In genomic region chr17:39450847-39451581, GRCh38 we compare ENCODE assay signal across 8 cellular contexts. TPM values are rescaled to one million over a fixed set of nuclear protein-coding genes. Genes with fewer than 3 reads are reported as not detected.
A peak's percentile ranks its signal among the peaks of the same experiment; 100 is the strongest.
DNase-seq lines count a peak whose midpoint lies in the region; ATAC-seq and TF ChIP-seq lines count a peak whose summit lies in the region.

Gene MED1 (minus strand): TSS chr17:39451263. CDS start chr17:39451062, 201 bp downstream.

- no peaks in the 10 kb centered on the region for H3K9me3 Mint-ChIP-seq in activated naive CD4-positive, alpha-beta T cell treated with anti-CD3 and anti-CD28 coated beads, Interleukin-2, amount 50 U/mL, for 72 hours

- TF ChIP-seq POLR2A in testis (IDR thresholded peaks at IDR 0.05): no peak

- no peaks in the 10 kb centered on the region for H3K4me1 ChIP-seq in testis

- TF ChIP-seq CTCF in GM06990 (IDR thresholded peaks at IDR 0.05; ENCODE audit: insufficient read depth, low read length, poor library complexity, severe bottlenecking) (no peak), omental fat pad (IDR thresholded peaks at IDR 0.05) (no peak), testis (IDR thresholded peaks at IDR 0.05) (no peak)

- WGBS in testis, 2 donors: 0% methylated on average over 37 of the region's 37 CpGs

- H3K4me3 ChIP-seq in GM06990 (replicated peaks; ENCODE audit: low read depth, low read length) (peak within 1 kb of the TSS; percentile 81), testis (peak within 1 kb of the TSS; percentile 74 to 95)

- intact Hi-C loops in testis (cut with DNase I; ENCODE audit: low total_unique reads): no loop called here

- DNase-seq in GM06990 (ENCODE audit: extremely low read depth, insufficient read length): peak; percentile 90
- DNase-seq in NCI-H1092 treated with DMSO at 0.1 percent for 48 hours (lab: John Stamatoyannopoulos, UW): peak; percentile 99
- DNase-seq in SKM-1 (lab: John Stamatoyannopoulos, UW; ENCODE audit: unreplicated experiment): peak; percentile 98
- peak; percentile 90 to 97 for DNase-seq in activated naive CD4-positive, alpha-beta T cell treated with anti-CD3 and anti-CD28 coated beads, Interleukin-2, amount 50 U/mL, for 72 hours (ENCODE audit: low spot score in 2 of 2)
- peak; percentile 96 for DNase-seq in glomerular endothelial cell (ENCODE audit: extremely low read depth, low read depth, low spot score)
- peak; percentile 81 for DNase-seq in omental fat pad (ENCODE audit: low spot score)
- peak; percentile 98 for DNase-seq in testis

- ATAC-seq in HG02610 (IDR thresholded peaks at IDR 0.05; ENCODE audit: unreplicated experiment): peak; percentile 87
- peak; percentile 100 for ATAC-seq in activated naive CD4-positive, alpha-beta T cell treated with anti-CD3 and anti-CD28 coated beads, Interleukin-2, amount 50 U/mL, for 72 hours
- peak; percentile 95 for ATAC-seq in omental fat pad (ENCODE audit: low FRiP score)

- peak within 1 kb of the TSS; percentile 96 to 99 for H3K27ac Mint-ChIP-seq in activated naive CD4-positive, alpha-beta T cell treated with anti-CD3 and anti-CD28 coated beads, Interleukin-2, amount 50 U/mL, for 72 hours

- no peaks in the 10 kb centered on the region for H3K27me3 ChIP-seq in GM06990 (replicated peaks; ENCODE audit: control insufficient read depth, insufficient read depth, low read length)
- H3K27me3 ChIP-seq in testis: no peaks in the 10 kb centered on the region

- H3K27ac ChIP-seq in testis: peak within 1 kb of the TSS; percentile 78 to 85

- H3K36me3 ChIP-seq in GM06990 (ENCODE audit: control insufficient read depth, insufficient read depth, low read length) (peaks cover 2% of the 10 kb centered on the region; the same call in 1 of the 2 replicates), testis (ENCODE audit: low read depth, missing control alignments) (no peaks in the 10 kb centered on the region)

- no peaks in the 10 kb centered on the region for H3K9me3 ChIP-seq in testis

- peaks cover 10 to 17% of the 10 kb centered on the region in 2 donors for H3K36me3 Mint-ChIP-seq in activated naive CD4-positive, alpha-beta T cell treated with anti-CD3 and anti-CD28 coated beads, Interleukin-2, amount 50 U/mL, for 72 hours

RNA-seq across cellular contexts. Expression of gene MED1, which starts in this region (rescaled TPM):
- total RNA-seq in activated naive CD4-positive, alpha-beta T cell treated with anti-CD3 and anti-CD28 coated beads, Interleukin-2, amount 50 U/mL, for 72 hours: 10 to 100 TPM; 63.8 to 65.4 TPM
- 22.7 and 27.9 TPM in 2 replicates for total RNA-seq in glomerular endothelial cell
- 10 to 100 TPM; 21.4 to 34.0 (median 29.0) TPM for total RNA-seq in omental fat pad
- 10 to 100 TPM; 31.1 to 32.3 TPM for total RNA-seq in testis
- polyA plus RNA-seq in testis (ENCODE audit: insufficient read depth, low read depth, low replicate concordance): 32.8 TPM

Comparison
In these comparisons a context has a peak if more than half of its experiments do, and no peak if none do; other contexts are left out.
1. Peak in every context shown above with its lines: DNase-seq, ATAC-seq, H3K4me3 ChIP-seq and H3K27ac ChIP-seq.